In the genomic region with DNA sequence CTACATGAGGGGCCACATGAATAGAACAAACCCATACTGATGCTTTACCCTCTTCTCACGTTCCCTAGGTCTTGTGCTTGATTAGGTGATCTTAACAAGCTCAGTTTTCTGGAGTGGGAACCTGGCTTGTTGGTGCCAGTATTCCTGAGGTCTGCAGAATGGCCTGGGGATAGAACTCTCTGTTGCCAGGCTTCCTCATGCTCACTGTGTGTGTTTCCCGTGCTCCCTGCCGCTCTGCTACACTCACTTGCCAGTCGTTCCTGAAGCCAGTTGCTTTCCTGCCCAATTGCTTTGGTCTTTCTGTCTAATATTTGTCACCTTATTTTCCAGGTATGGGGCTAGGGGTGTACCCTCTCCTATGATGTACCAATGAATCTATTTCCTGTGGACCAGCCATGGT, we compare ENCODE assay signal across 27 cellular contexts.
"Had no signal": no experiment of that assay in that cellular context is flagged by ENCODE, and none has a peak within 500 bp of the region (broad histone marks: within the 10 kb centered on the region; RNA-seq: fewer than 3 reads in every experiment).

No MANE protein-coding gene starts in this region.

- H3K4me3 Mint-ChIP-seq: activated CD4-positive, alpha-beta memory T cell treated with anti-CD3 and anti-CD28 coated beads for 36 hours; activated CD4-positive, alpha-beta T cell treated with anti-CD3 and anti-CD28 coated beads, Interleukin-2, amount 10 ng/mL, durations not matched to agents 7 days and 5 days; activated naive CD8-positive, alpha-beta T cell treated with anti-CD3 and anti-CD28 coated beads, Interleukin-2, amount 50 U/mL, for 24 hours; activated T-cell treated with anti-CD3 and anti-CD28 coated beads, Interleukin-2, amount 50 U/mL, for 4 hours; T-cell had no signal

- DNase-seq: activated CD4-positive, alpha-beta memory T cell treated with anti-CD3 and anti-CD28 coated beads for 36 hours; activated CD4-positive, alpha-beta T cell treated with anti-CD3 and anti-CD28 coated beads, Interleukin-2, amount 10 ng/mL, durations not matched to agents 7 days and 5 days; activated CD4-positive, CD25-positive, alpha-beta regulatory T cell; activated CD8-positive, alpha-beta memory T cell treated with anti-CD3 and anti-CD28 coated beads for 24 hours; activated effector memory CD4-positive, alpha-beta T cell treated with anti-CD3 and anti-CD28 coated beads, Interleukin-2, amount 50 U/mL, for 16 hours; activated naive CD4-positive, alpha-beta T cell treated with Interleukin-2 at 50 U/mL for 16 hours; activated naive CD8-positive, alpha-beta T cell treated with anti-CD3 and anti-CD28 coated beads, Interleukin-2, amount 50 U/mL, for 24 hours; activated T-cell treated with anti-CD3 and anti-CD28 coated beads, Interleukin-2, amount 50 U/mL, for 4 hours; amniotic stem cell; brain microvascular endothelial cell; KBM-7; MG63; MV-4-11; NCI-H1092 treated with DMSO at 0.1 percent for 48 hours; NCI-H1436; NCI-H187; NCI-H2081; NCI-H2171; NCI-H2227 treated with DMSO at 0.1 percent for 48 hours; NCI-H526; NCI-H82; SIG-M5; T-cell; T-helper 2 cell; T1000 had no signal

- H3K9me3 ChIP-seq: MG63 had no signal

- H3K27ac Mint-ChIP-seq: activated CD4-positive, alpha-beta memory T cell treated with anti-CD3 and anti-CD28 coated beads for 36 hours; activated CD4-positive, alpha-beta T cell treated with anti-CD3 and anti-CD28 coated beads, Interleukin-2, amount 10 ng/mL, durations not matched to agents 7 days and 5 days; activated naive CD4-positive, alpha-beta T cell treated with anti-CD3 and anti-CD28 coated beads, Interleukin-2, amount 50 U/mL, for 72 hours; activated naive CD8-positive, alpha-beta T cell treated with anti-CD3 and anti-CD28 coated beads, Interleukin-2, amount 50 U/mL, for 24 hours; T-cell had no signal

- H3K9me3 Mint-ChIP-seq: activated CD4-positive, alpha-beta T cell treated with anti-CD3 and anti-CD28 coated beads, Interleukin-2, amount 10 ng/mL, durations not matched to agents 7 days and 5 days; activated naive CD8-positive, alpha-beta T cell treated with anti-CD3 and anti-CD28 coated beads, Interleukin-2, amount 50 U/mL, for 24 hours; activated T-cell treated with anti-CD3 and anti-CD28 coated beads, Interleukin-2, amount 50 U/mL, for 4 hours had no signal

- H3K36me3 ChIP-seq: brain microvascular endothelial cell, cardiac muscle cell, MG63 had no signal

- ATAC-seq: activated naive CD4-positive, alpha-beta T cell treated with anti-CD3 and anti-CD28 coated beads, Interleukin-2, amount 50 U/mL, for 72 hours; activated naive CD8-positive, alpha-beta T cell treated with anti-CD3 and anti-CD28 coated beads, Interleukin-2, amount 50 U/mL, for 24 hours; activated T-cell treated with anti-CD3 and anti-CD28 coated beads, Interleukin-2, amount 50 U/mL, for 4 hours; T-cell had no signal

- H3K4me1 Mint-ChIP-seq: activated CD4-positive, alpha-beta T cell treated with anti-CD3 and anti-CD28 coated beads, Interleukin-2, amount 10 ng/mL, durations not matched to agents 7 days and 5 days; T-cell had no signal

- H3K4me3 ChIP-seq: cardiac muscle cell, MG63 had no signal

- H3K27me3 ChIP-seq: brain microvascular endothelial cell, cardiac muscle cell had no signal

- H3K27ac ChIP-seq: brain microvascular endothelial cell, cardiac muscle cell had no signal

- H3K36me3 Mint-ChIP-seq: activated CD4-positive, alpha-beta memory T cell treated with anti-CD3 and anti-CD28 coated beads for 36 hours; T-cell had no signal
